In the genomic region with DNA sequence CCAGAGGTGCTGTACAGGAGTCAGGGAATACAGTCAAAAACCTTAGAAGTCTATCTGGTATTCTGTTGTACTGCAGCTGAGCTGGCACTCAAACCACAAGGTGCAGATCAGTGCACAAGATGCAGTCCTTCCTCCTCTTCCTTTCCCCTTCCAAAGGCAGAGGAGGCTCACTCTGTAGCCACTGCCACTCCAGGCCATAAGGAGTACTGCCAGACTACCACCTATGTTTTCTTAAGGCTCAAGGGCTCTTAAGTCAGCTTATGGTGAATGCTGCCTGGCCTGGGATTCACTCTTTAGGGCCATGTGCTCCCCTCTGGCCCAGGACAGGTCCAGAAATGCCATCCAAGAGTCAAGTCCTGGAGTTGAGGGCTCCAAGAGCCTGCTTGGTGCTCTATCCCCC, we compare ENCODE assay signal across 20 cellular contexts.
"Had no signal": no experiment of that assay in that cellular context is flagged by ENCODE, and none has a peak within 500 bp of the region (broad histone marks: within the 10 kb centered on the region; RNA-seq: fewer than 3 reads in every experiment).

No MANE protein-coding gene starts in this region.

- H3K4me3 ChIP-seq: ascending aorta, coronary artery, gastroesophageal sphincter, heart right ventricle, thoracic aorta had no signal

- H3K36me3 ChIP-seq: ascending aorta, gastroesophageal sphincter, thoracic aorta had no signal

- H3K4me3 Mint-ChIP-seq: activated naive CD4-positive, alpha-beta T cell treated with anti-CD3 and anti-CD28 coated beads, Interleukin-2, amount 50 U/mL, for 24 hours; central memory CD8-positive, alpha-beta T cell; immature natural killer cell; mesothelial cell of epicardium; natural killer cell treated with Interleukin-12 subunit alpha and Interleukin-12 subunit beta and Interleukin-15 and Interleukin-18, amount 100 ng/mL, for 72 hours; stimulated activated naive B cell treated with anti-CD40 and anti-IgM and Interleukin-4, amounts not matched to agents 10 μg/mL and 1 μg/mL and 100 μg/mL, for 72 hours had no signal

- H3K4me1 ChIP-seq: ascending aorta, gastroesophageal sphincter had no signal

- H3K27me3 ChIP-seq: ascending aorta, gastroesophageal sphincter, heart right ventricle had no signal

- H3K27ac Mint-ChIP-seq: activated naive CD4-positive, alpha-beta T cell treated with anti-CD3 and anti-CD28 coated beads, Interleukin-2, amount 50 U/mL, for 24 hours; immature natural killer cell; mesothelial cell of epicardium; natural killer cell treated with Interleukin-12 subunit alpha and Interleukin-12 subunit beta and Interleukin-15 and Interleukin-18, amount 100 ng/mL, for 72 hours; stimulated activated naive B cell treated with anti-CD40 and anti-IgM and Interleukin-4, amounts not matched to agents 10 μg/mL and 1 μg/mL and 100 μg/mL, for 72 hours had no signal

- H3K27ac ChIP-seq: ascending aorta, coronary artery, gastroesophageal sphincter, heart right ventricle, parathyroid adenoma, thoracic aorta had no signal

- ATAC-seq: gastroesophageal sphincter; natural killer cell treated with Interleukin-12 subunit alpha and Interleukin-12 subunit beta and Interleukin-15 and Interleukin-18, amount 100 ng/mL, for 72 hours; sciatic nerve had no signal

- H3K27me3 Mint-ChIP-seq: activated naive CD4-positive, alpha-beta T cell treated with anti-CD3 and anti-CD28 coated beads, Interleukin-2, amount 50 U/mL, for 24 hours; central memory CD8-positive, alpha-beta T cell; natural killer cell treated with Interleukin-12 subunit alpha and Interleukin-12 subunit beta and Interleukin-15 and Interleukin-18, amount 100 ng/mL, for 72 hours; stimulated activated naive B cell treated with anti-CD40 and anti-IgM and Interleukin-4, amounts not matched to agents 10 μg/mL and 1 μg/mL and 100 μg/mL, for 72 hours had no signal

- DNase-seq: activated CD4-positive, alpha-beta T cell treated with anti-CD3 and anti-CD28 coated beads for 48 hours; activated CD4-positive, CD25-positive, alpha-beta regulatory T cell; activated CD8-positive, alpha-beta memory T cell treated with anti-CD3 and anti-CD28 coated beads for 24 hours; activated CD8-positive, alpha-beta memory T cell treated with anti-CD3 and anti-CD28 coated beads, Interleukin-2, amount 50 U/mL, for 48 hours; activated effector memory CD4-positive, alpha-beta T cell treated with anti-CD3 and anti-CD28 coated beads, Interleukin-2, amount 50 U/mL, for 16 hours; activated T-cell treated with anti-CD3 and anti-CD28 coated beads, Interleukin-2, amount 50 U/mL, for 48 hours; heart right ventricle; immature natural killer cell; stimulated activated naive B cell treated with anti-CD40 and anti-IgM and Interleukin-4, amounts not matched to agents 10 μg/mL and 1 μg/mL and 100 μg/mL, for 72 hours; SW 1271 had no signal
